ENCODE assay signal across 9 cellular contexts in genomic region chr7:116528008-116528789, GRCh38. TPM values are rescaled to one million over a fixed set of nuclear protein-coding genes. Genes with fewer than 3 reads are reported as not detected.
DNase-seq lines count a peak whose midpoint lies in the region; ATAC-seq, FAIRE-seq and TF ChIP-seq lines count a peak whose summit lies in the region.
"Had no signal": no experiment of that assay in that cellular context is flagged by ENCODE, and none has a peak within 500 bp of the region (broad histone marks: within the 10 kb centered on the region; RNA-seq: fewer than 3 reads in every experiment).

No MANE protein-coding gene starts in this region.

- H3K4me1 ChIP-seq in skeletal muscle satellite cell (ENCODE audit: control insufficient read depth, insufficient read depth, low read length) (peaks cover 50% of the 10 kb centered on the region), kidney (ENCODE audit: control insufficient read depth in 1 of 2, insufficient read depth in 1 of 2, low read depth in 1 of 2, low read length in 2 of 2) (peaks cover 0 to 8% of the 10 kb centered on the region in 2 donors)

- no peaks in the 10 kb centered on the region for H3K27me3 ChIP-seq in skeletal muscle satellite cell (ENCODE audit: control insufficient read depth, insufficient read depth, low read length)

- H3K27ac ChIP-seq in kidney (ENCODE audit: low read depth in 2 of 2, low read length in 2 of 2), result no peak overlapping the region

- H3K36me3 ChIP-seq in skeletal muscle satellite cell (ENCODE audit: insufficient read depth, low read length) (peaks cover 66% of the 10 kb centered on the region), kidney (ENCODE audit: control insufficient read depth in 1 of 2, insufficient read depth in 2 of 2, low read length in 2 of 2) (no peaks in the 10 kb centered on the region)

- H3K4me3 ChIP-seq in WI38 (ENCODE audit: low read depth, low read length) (peak overlapping the region; percentile 94), skeletal muscle satellite cell (ENCODE audit: low read length) (peak overlapping the region; percentile 97), kidney (ENCODE audit: low read length in 2 of 2) (no peak overlapping the region)

- peak; percentile 95 for DNase-seq in GM04504 (ENCODE audit: low read depth)
- peak; percentile 63 for DNase-seq in Right ventricle myocardium superior
- DNase-seq in NCI-H2107 treated with DMSO at 0.1 percent for 48 hours (lab: John Stamatoyannopoulos, UW; ENCODE audit: unreplicated experiment), result no peak
- no peak for DNase-seq in kidney
- no peak for DNase-seq in activated CD4-positive, alpha-beta T cell treated with anti-CD3 and anti-CD28 coated beads, Interleukin-2, amount 50 U/mL, for 48 hours
- DNase-seq in NCI-H748 (lab: John Stamatoyannopoulos, UW; ENCODE audit: unreplicated experiment), result no peak

- FAIRE-seq in kidney (lab: Jason Lieb, UNC), result no peak

- ATAC-seq in Right ventricle myocardium superior (ENCODE audit: poor library complexity), result peak; percentile 9
- ATAC-seq: natural killer cell treated with Interleukin-12 subunit alpha and Interleukin-12 subunit beta and Interleukin-15 and Interleukin-18, amount 100 ng/mL, for 72 hours had no signal

- H3K4me2 ChIP-seq in skeletal muscle satellite cell (ENCODE audit: low read length), result peak overlapping the region; percentile 85

- H3K9ac ChIP-seq in skeletal muscle satellite cell (ENCODE audit: low read depth, low read length) (peak overlapping the region; percentile 100), kidney (ENCODE audit: low read length in 2 of 2) (no peak overlapping the region)

- TF ChIP-seq CTCF in WI38 (IDR thresholded peaks at IDR 0.05; ENCODE audit: low read depth, low read length), result no peak
- no peak for TF ChIP-seq CTCF in kidney (IDR thresholded peaks at IDR 0.05; ENCODE audit: borderline replicate concordance, extremely low read depth, insufficient read depth)

- H3K9me3 ChIP-seq in skeletal muscle satellite cell (replicated peaks; ENCODE audit: low read length) (no peaks in the 10 kb centered on the region), kidney (ENCODE audit: control insufficient read depth in 1 of 2, low read length in 2 of 2) (no peaks in the 10 kb centered on the region)

- intact Hi-C loops in Right ventricle myocardium superior (cut with DNase I) (loop anchor here (5.0 kb wide), 3 partner anchors 49 to 256 kb away; no protein-coding TSS in a partner anchor), kidney (cut with DNase I) (no loop called here)

RNA-seq across cellular contexts. Expression of gene CAV1, which starts 3.4 kb away (rescaled TPM):
- 300 TPM for total RNA-seq in Right ventricle myocardium superior
- 1,125 and 1,633 TPM in 2 replicates for total RNA-seq in skeletal muscle satellite cell (2012; rRNA removed)
- 67.2 TPM for total RNA-seq in kidney
- polyA plus RNA-seq in kidney (ENCODE audit: insufficient read depth, low read depth, low replicate concordance), result 15.7 TPM
- total RNA-seq: natural killer cell treated with Interleukin-12 subunit alpha and Interleukin-12 subunit beta and Interleukin-15 and Interleukin-18, amount 100 ng/mL, for 72 hours had no signal

RNA-seq across cellular contexts. Expression of gene CAV2, which starts 28.7 kb away (rescaled TPM):
- total RNA-seq in Right ventricle myocardium superior (183 TPM), kidney (50.8 TPM)
- 125 and 199 TPM in 2 replicates for total RNA-seq in skeletal muscle satellite cell (2012; rRNA removed)
- polyA plus RNA-seq in kidney (ENCODE audit: insufficient read depth, low read depth, low replicate concordance), result 23.1 TPM
- total RNA-seq: natural killer cell treated with Interleukin-12 subunit alpha and Interleukin-12 subunit beta and Interleukin-15 and Interleukin-18, amount 100 ng/mL, for 72 hours had no signal

Comparison
In these comparisons a context has a peak if more than half of its experiments do, and no peak if none do; other contexts are left out.
1. DNase-seq: peak in GM04504 (single experiment) and Right ventricle myocardium superior (single experiment); none in NCI-H2107 treated with DMSO at 0.1 percent for 48 hours (single experiment), kidney (single experiment), activated CD4-positive, alpha-beta T cell treated with anti-CD3 and anti-CD28 coated beads, Interleukin-2, amount 50 U/mL, for 48 hours (0 of 2) and NCI-H748 (single experiment).
2. H3K4me3 ChIP-seq: peak in WI38 (single experiment) and skeletal muscle satellite cell (single experiment); none in kidney (0 of 2).